ENCODE assay signal across 1 cellular context in genomic region chr20:32581839-32582658, GRCh38.
TF ChIP-seq lines count a peak whose summit lies in the region.

No MANE protein-coding gene starts in this region.

TF ChIP-seq in HCT116, 20 proteins besides CTCF, POLR2A, EP300 and RAD21 (continued from another document):
- no peak for TF ChIP-seq ZBTB33 (IDR thresholded peaks at IDR 0.05; ENCODE audit: extremely low read depth, insufficient replicate concordance, low read length)
TF ChIP-seq in HCT116: peak in this region for 0.
